Comparison of ENCODE assay signal across 18 cellular contexts in the genomic region with DNA sequence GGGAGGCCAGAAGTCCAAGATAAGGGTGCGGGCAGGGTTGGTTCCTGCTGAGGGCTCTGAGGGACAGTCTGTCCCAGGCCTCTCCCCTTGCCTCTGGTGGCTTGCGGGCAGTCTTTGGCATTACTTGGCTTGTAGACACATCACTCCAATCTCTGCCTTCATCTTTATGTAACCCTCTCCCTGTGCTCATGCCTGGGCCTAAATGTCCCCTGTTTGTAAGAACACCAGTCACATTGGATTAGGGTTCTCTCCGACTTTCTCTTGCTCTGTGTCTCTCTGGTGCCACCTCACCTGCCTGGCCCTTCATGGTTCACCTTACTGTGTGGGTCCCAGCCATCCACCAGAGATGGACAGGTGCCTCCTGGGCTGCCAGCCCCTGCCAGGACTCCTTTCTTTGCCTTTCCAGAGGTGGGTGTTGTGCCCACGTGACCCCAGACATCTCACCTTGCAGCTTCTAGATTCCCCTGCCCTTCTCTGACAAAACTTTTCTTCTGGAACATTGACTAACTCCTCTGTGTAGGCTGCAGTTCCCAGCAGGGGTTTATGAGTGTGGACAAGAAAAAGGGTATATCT.
DNase-seq lines count a peak whose midpoint lies in the region; ATAC-seq, FAIRE-seq and TF ChIP-seq lines count a peak whose summit lies in the region.
"Had no signal": no experiment of that assay in that cellular context is flagged by ENCODE, and none has a peak within 500 bp of the region (broad histone marks: within the 10 kb centered on the region; RNA-seq: fewer than 3 reads in every experiment).

No MANE protein-coding gene starts in this region.

- H3K9me3 ChIP-seq in CD8-positive, alpha-beta T cell (ENCODE audit: low read length), result no peaks in the 10 kb centered on the region

- H3K4me3 Mint-ChIP-seq in CD8-positive, alpha-beta T cell, result no peak overlapping the region
- H3K4me3 Mint-ChIP-seq in activated naive CD8-positive, alpha-beta T cell, result peak overlapping the region; percentile 22
- no peak overlapping the region for H3K4me3 Mint-ChIP-seq in neural crest cell
- H3K4me3 Mint-ChIP-seq: CD14-positive monocyte had no signal

- H3K27me3 Mint-ChIP-seq in CD8-positive, alpha-beta T cell (ENCODE audit: low read depth), result no peaks in the 10 kb centered on the region
- H3K27me3 Mint-ChIP-seq in activated naive CD8-positive, alpha-beta T cell, result no peaks in the 10 kb centered on the region
- no peaks in the 10 kb centered on the region for H3K27me3 Mint-ChIP-seq in neural crest cell (ENCODE audit: low read depth)

- CTCF ChIA-PET in CD8-positive, alpha-beta T cell (lab: Charles Lee), result interaction anchor here (1.7 kb wide), 1 partner anchor 219 kb away, joined by 4 read pairs; no protein-coding TSS in a partner anchor

- peak overlapping the region; percentile 70 for H3K27ac Mint-ChIP-seq in CD8-positive, alpha-beta T cell
- H3K27ac Mint-ChIP-seq in activated naive CD8-positive, alpha-beta T cell, result peak overlapping the region; percentile 90
- H3K27ac Mint-ChIP-seq in neural crest cell (ENCODE audit: unreplicated experiment), result peak overlapping the region; percentile 14

- H3K27ac ChIP-seq in CD8-positive, alpha-beta T cell (ENCODE audit: low read depth, low read length), result no peak overlapping the region

- FAIRE-seq in GM18507 (lab: Jason Lieb, UNC), result peak; percentile 5
- FAIRE-seq: islet of Langerhans, RCC 7860 had no signal

- H3K27me3 ChIP-seq in CD8-positive, alpha-beta T cell (ENCODE audit: insufficient read depth, low read length), result no peaks in the 10 kb centered on the region

- no peak for ATAC-seq in CD8-positive, alpha-beta T cell
- ATAC-seq in HG02588 (IDR thresholded peaks at IDR 0.05; ENCODE audit: unreplicated experiment) (no peak), GM21390 (IDR thresholded peaks at IDR 0.05; ENCODE audit: unreplicated experiment) (no peak), esophagus mucosa (no peak)

- no peaks in the 10 kb centered on the region for H3K4me1 ChIP-seq in CD8-positive, alpha-beta T cell (ENCODE audit: insufficient read depth, low read length)

- no peak for TF ChIP-seq CTCF in CD8-positive, alpha-beta T cell (IDR thresholded peaks at IDR 0.05)
- TF ChIP-seq CTCF in neural crest cell (conservative IDR thresholded peaks at IDR 0.05), result no peak

- intact Hi-C loops in CD8-positive, alpha-beta T cell (cut with DNase I, micrococcal nuclease), result no loop called here

- H3K36me3 Mint-ChIP-seq in CD8-positive, alpha-beta T cell, result no peaks in the 10 kb centered on the region
- peaks cover 7% of the 10 kb centered on the region for H3K36me3 Mint-ChIP-seq in activated naive CD8-positive, alpha-beta T cell
- H3K36me3 Mint-ChIP-seq in neural crest cell (ENCODE audit: low read depth), result peaks cover 7% of the 10 kb centered on the region

- H3K9me3 Mint-ChIP-seq in CD8-positive, alpha-beta T cell, result no peaks in the 10 kb centered on the region
- no peaks in the 10 kb centered on the region for H3K9me3 Mint-ChIP-seq in activated naive CD8-positive, alpha-beta T cell (ENCODE audit: low read depth)
- no peaks in the 10 kb centered on the region for H3K9me3 Mint-ChIP-seq in neural crest cell

- POLR2A ChIA-PET in CD8-positive, alpha-beta T cell (lab: Charles Lee), result no interaction called here

- DNase-seq in CD8-positive, alpha-beta T cell, result no peak
- DNase-seq in GM18507 (ENCODE audit: extremely low spot score, insufficient read length, low read depth), result no peak
- no peak for DNase-seq in neural crest cell (ENCODE audit: low read depth, low spot score)
- DNase-seq: activated CD4-positive, alpha-beta T cell treated with anti-CD3 and anti-CD28 coated beads for 4 hours; activated naive CD4-positive, alpha-beta T cell treated with Interleukin-2 at 50 U/mL for 16 hours; glutamatergic neuron; GOT3; KBM-7; NCI-H1694; NCI-H510A treated with DMSO at 0.1 percent for 48 hours; stimulated activated CD4-positive, alpha-beta T cell treated with anti-CD3 and anti-CD28 coated beads, Interleukin-2, amount 100 ng/mL, for 24 hours had no signal

- peaks cover 51% of the 10 kb centered on the region for H3K4me1 Mint-ChIP-seq in CD8-positive, alpha-beta T cell (ENCODE audit: low read depth)
- H3K4me1 Mint-ChIP-seq in activated naive CD8-positive, alpha-beta T cell (ENCODE audit: low read depth), result peaks cover 55% of the 10 kb centered on the region
- peaks cover 75% of the 10 kb centered on the region for H3K4me1 Mint-ChIP-seq in neural crest cell

- H3K36me3 ChIP-seq in CD8-positive, alpha-beta T cell (ENCODE audit: insufficient read depth, low read length), result no peaks in the 10 kb centered on the region

- H3K4me3 ChIP-seq in CD8-positive, alpha-beta T cell (ENCODE audit: low read depth, low read length), result no peak overlapping the region

Comparison
In these comparisons a context has a peak if more than half of its experiments do, and no peak if none do; other contexts are left out.
1. H3K27ac Mint-ChIP-seq: peak in every context shown above with its lines; median percentile 90 in activated naive CD8-positive, alpha-beta T cell; 70 in CD8-positive, alpha-beta T cell; 14 in neural crest cell.